In genomic region chr1:221039616-221040015, GRCh38 we compare ENCODE assay signal across 15 cellular contexts.
DNase-seq lines count a peak whose midpoint lies in the region; ATAC-seq and TF ChIP-seq lines count a peak whose summit lies in the region.
"Had no signal": no experiment of that assay in that cellular context is flagged by ENCODE, and none has a peak within 500 bp of the region (broad histone marks: within the 10 kb centered on the region; RNA-seq: fewer than 3 reads in every experiment).

No MANE protein-coding gene starts in this region.

- H3K9me3 ChIP-seq in left lung = no peaks in the 10 kb centered on the region

- H3K79me1 ChIP-seq in mesendoderm (ENCODE audit: low read length) = no peaks in the 10 kb centered on the region

- no peaks in the 10 kb centered on the region for H3K4me1 ChIP-seq in mesendoderm (ENCODE audit: control insufficient read depth, low read depth, low read length)
- H3K4me1 ChIP-seq in left lung = peaks cover 0 to 10% of the 10 kb centered on the region in 2 donors

- H3K79me2 ChIP-seq in mesendoderm (ENCODE audit: control insufficient read depth, insufficient read depth, low read length) = no peaks in the 10 kb centered on the region

- intact Hi-C loops in cardiac septum (cut with DNase I) (loop anchor here (10.0 kb wide), 1 partner anchor 125 kb away; no protein-coding TSS in a partner anchor), left lung (cut with DNase I) (no loop called here)

- no peak overlapping the region for H2BK15ac ChIP-seq in mesendoderm (replicated peaks; ENCODE audit: low read depth)

- no peak overlapping the region for H3K4me2 ChIP-seq in mesendoderm (ENCODE audit: low read length)

- H4K5ac ChIP-seq in mesendoderm (ENCODE audit: low read length) = no peak overlapping the region

- H3K4ac ChIP-seq in mesendoderm (ENCODE audit: low read depth, low read length) = no peak overlapping the region

- H4K8ac ChIP-seq in mesendoderm (ENCODE audit: low read depth, low read length) = no peak overlapping the region

- no peak overlapping the region for H3K18ac ChIP-seq in mesendoderm (ENCODE audit: low read length)

- peak; percentile 18 for DNase-seq in DMS 273 (lab: John Stamatoyannopoulos, UW; ENCODE audit: unreplicated experiment)
- no peak for DNase-seq in DMS 273 treated with DMSO at 0.1 percent for 48 hours (lab: John Stamatoyannopoulos, UW)
- DNase-seq in NCI-H1694 treated with DMSO at 0.1 percent for 48 hours (lab: John Stamatoyannopoulos, UW) = peak; percentile 37
- DNase-seq in brain microvascular endothelial cell = peak; percentile 22
- DNase-seq in mesendoderm = peak; percentile 33
- no peak for DNase-seq in cardiac septum (ENCODE audit: low spot score)
- DNase-seq in left lung = no peak
- DNase-seq in central memory CD4-positive, alpha-beta T cell = no peak
- DNase-seq: activated CD4-positive, alpha-beta T cell treated with anti-CD3 and anti-CD28 coated beads, Interleukin-2, amount 50 U/mL, for 1 hour; CD8-positive, alpha-beta T cell; GF-D8; left colon; MM.1S; SHP77 had no signal

- H3K36me3 ChIP-seq in brain microvascular endothelial cell (replicated peaks) (no peaks in the 10 kb centered on the region), mesendoderm (ENCODE audit: control insufficient read depth, insufficient read depth, low read length) (no peaks in the 10 kb centered on the region), left lung (no peaks in the 10 kb centered on the region)

- WGBS in mesendoderm (ENCODE audit: extremely low coverage, insufficient coverage, low lambda C conversion rate) = no CpG with 5 or more reads among the region's 1 CpG

- no peak overlapping the region for H2BK120ac ChIP-seq in mesendoderm (ENCODE audit: low read depth, low read length)

- H3K56ac ChIP-seq in mesendoderm (ENCODE audit: low read length) = no peak overlapping the region

- no peak overlapping the region for H3K9ac ChIP-seq in mesendoderm (ENCODE audit: low read length)

- H2BK5ac ChIP-seq in mesendoderm (ENCODE audit: low read length) = no peak overlapping the region

- no peak for ATAC-seq in left lung
- ATAC-seq: CD8-positive, alpha-beta T cell; left colon had no signal

- in situ Hi-C loops in brain microvascular endothelial cell (cut with HindIII; ENCODE audit: low pct_ligation_motif_present, low sequenced_read_pairs) = no loop called here

- TF ChIP-seq CTCF in brain microvascular endothelial cell (IDR thresholded peaks at IDR 0.05; ENCODE audit: low read depth, low read length, missing control alignments) (no peak), left lung (IDR thresholded peaks at IDR 0.05) (no peak)

- H3K27me3 ChIP-seq in brain microvascular endothelial cell (replicated peaks) (no peaks in the 10 kb centered on the region), mesendoderm (ENCODE audit: insufficient read depth, low read length, poor library complexity) (no peaks in the 10 kb centered on the region), left lung (no peaks in the 10 kb centered on the region)

- H3K23ac ChIP-seq in mesendoderm (ENCODE audit: low read length) = no peak overlapping the region

- no peak overlapping the region for H2AK5ac ChIP-seq in mesendoderm (ENCODE audit: low read length)

- H3K4me3 ChIP-seq in brain microvascular endothelial cell (ENCODE audit: low read depth, low read length) (no peak overlapping the region), mesendoderm (ENCODE audit: low read length) (no peak overlapping the region), left lung (no peak overlapping the region)

- no peak overlapping the region for H3K27ac ChIP-seq in brain microvascular endothelial cell
- H3K27ac ChIP-seq in mesendoderm (ENCODE audit: low read depth, low read length) = no peak overlapping the region
- H3K27ac ChIP-seq in left lung = no peak overlapping the region
- H3K27ac ChIP-seq: 22Rv1 had no signal

Comparison
In these comparisons a context has a peak if more than half of its experiments do, and no peak if none do; other contexts are left out.
1. DNase-seq: peak in DMS 273 (single experiment), NCI-H1694 treated with DMSO at 0.1 percent for 48 hours (single experiment), brain microvascular endothelial cell (single experiment) and mesendoderm (single experiment); none in DMS 273 treated with DMSO at 0.1 percent for 48 hours (single experiment), cardiac septum (single experiment), left lung (0 of 2) and central memory CD4-positive, alpha-beta T cell (single experiment).